35 cellular contexts compared by ENCODE assay signal in the genomic region with DNA sequence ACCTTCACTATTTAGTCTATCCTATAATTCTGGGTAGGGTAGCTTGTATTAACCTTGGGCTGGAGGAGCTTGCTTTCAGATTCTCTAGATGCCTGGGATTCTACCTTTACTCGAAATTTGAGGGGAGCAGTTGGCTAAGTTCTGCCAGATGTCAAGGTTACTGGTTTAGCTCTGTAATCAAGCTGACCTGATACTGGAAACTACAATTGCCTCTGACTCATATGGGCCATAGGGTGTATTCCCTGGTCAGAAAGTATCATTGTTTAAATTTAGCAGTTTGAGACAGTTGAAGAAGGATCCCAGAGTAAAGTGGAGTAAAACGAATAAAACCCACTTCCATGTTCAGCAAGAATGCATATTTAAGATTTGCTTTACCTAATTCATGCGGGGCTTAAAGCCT.
"Had no signal": no experiment of that assay in that cellular context is flagged by ENCODE, and none has a peak within 500 bp of the region (broad histone marks: within the 10 kb centered on the region; RNA-seq: fewer than 3 reads in every experiment).

No MANE protein-coding gene starts in this region.

- H3K36me3 ChIP-seq: MG63 had no signal

- DNase-seq: Karpas-422, Kasumi-1, MG63, MM.1S, MV-4-11, NCI-H1048, NCI-H1092, NCI-H1092 treated with DMSO at 0.1 percent for 48 hours, NCI-H1105, NCI-H1105 treated with DMSO at 0.1 percent for 48 hours, NCI-H1417, NCI-H1417 treated with DMSO at 0.1 percent for 48 hours, NCI-H1436, NCI-H1436 treated with DMSO at 0.1 percent for 48 hours, NCI-H146, NCI-H1694, NCI-H1694 treated with DMSO at 0.1 percent for 48 hours, NCI-H187, NCI-H187 treated with DMSO at 0.1 percent for 48 hours, NCI-H1930, NCI-H2029, NCI-H2029 treated with DMSO at 0.1 percent for 48 hours, NCI-H2081, NCI-H2081 treated with DMSO at 0.1 percent for 48 hours, NCI-H2107, NCI-H2171, NCI-H2171 treated with DMSO at 0.1 percent for 48 hours, NCI-H2227 treated with DMSO at 0.1 percent for 48 hours, NCI-H226, NCI-H345, NCI-H446, NCI-H446 treated with DMSO at 0.1 percent for 48 hours, NCI-H510A, NCI-H510A treated with DMSO at 0.1 percent for 48 hours had no signal

- H3K27ac ChIP-seq: KMS-11 had no signal

- H3K9ac ChIP-seq: KMS-11 had no signal

- H3K4me3 ChIP-seq: MG63 had no signal

- H3K27me3 ChIP-seq: MG63 had no signal

- H3K9me3 ChIP-seq: MG63 had no signal

- H3K4me2 ChIP-seq: KMS-11 had no signal
